In genomic region chr19:8550070-8550469, GRCh38 we compare ENCODE assay signal across 14 cellular contexts. TPM values are rescaled to one million over a fixed set of nuclear protein-coding genes. Genes with fewer than 3 reads are reported as not detected.
A peak's percentile ranks its signal among the peaks of the same experiment; 100 is the strongest.
DNase-seq lines count a peak whose midpoint lies in the region; ATAC-seq lines count a peak whose summit lies in the region.
"Had no signal": no experiment of that assay in that cellular context is flagged by ENCODE, and none has a peak within 500 bp of the region (broad histone marks: within the 10 kb centered on the region; RNA-seq: fewer than 3 reads in every experiment).

No MANE protein-coding gene starts in this region.

- H2AK5ac ChIP-seq in neuronal stem cell (ENCODE audit: low read depth, low read length), result no peak overlapping the region

- H2BK12ac ChIP-seq in neuronal stem cell (ENCODE audit: low read length), result no peak overlapping the region

- no peak overlapping the region for H2BK5ac ChIP-seq in neuronal stem cell (ENCODE audit: low read length)

- H3K4ac ChIP-seq in neuronal stem cell (ENCODE audit: low read length), result no peak overlapping the region

- peak overlapping the region; percentile 18 for H3K27ac Mint-ChIP-seq in activated T-cell treated with anti-CD3 and anti-CD28 coated beads, Interleukin-2, amount 50 U/mL, for 24 hours
- peak overlapping the region; percentile 65 for H3K27ac Mint-ChIP-seq in stimulated activated effector memory CD8-positive, alpha-beta T cell treated with anti-CD3 and anti-CD28 coated beads, Interleukin-12 subunit alpha, Interleukin-12 subunit beta, amount 100 ng/mL, for 72 hours

- no peaks in the 10 kb centered on the region for H3K4me1 ChIP-seq in neuronal stem cell (ENCODE audit: control insufficient read depth in 2 of 2, insufficient read depth in 1 of 2, low read depth in 1 of 2, low read length in 2 of 2)

- H3K79me1 ChIP-seq in neuronal stem cell (ENCODE audit: low read depth, low read length), result peaks cover 2% of the 10 kb centered on the region

- no peak overlapping the region for H3K27ac ChIP-seq in neuronal stem cell (replicated peaks; ENCODE audit: low read length)
- H3K27ac ChIP-seq: GM23248 had no signal

- H3K9me3 Mint-ChIP-seq in activated T-cell treated with anti-CD3 and anti-CD28 coated beads, Interleukin-2, amount 50 U/mL, for 24 hours, result no peaks in the 10 kb centered on the region
- H3K9me3 Mint-ChIP-seq in stimulated activated effector memory CD8-positive, alpha-beta T cell treated with anti-CD3 and anti-CD28 coated beads, Interleukin-12 subunit alpha, Interleukin-12 subunit beta, amount 100 ng/mL, for 72 hours, result no peaks in the 10 kb centered on the region
- H3K9me3 Mint-ChIP-seq: CD4-positive, alpha-beta memory T cell had no signal

- no CpG with 5 or more reads among the region's 15 CpGs for WGBS in neuronal stem cell (ENCODE audit: extremely low coverage in 2 of 2, insufficient read length in 2 of 2, insufficient replicate concordance in 1 of 2), 2 donors

- no peak overlapping the region for H3K9ac ChIP-seq in neuronal stem cell (ENCODE audit: low read depth, low read length, poor library complexity)
- H3K9ac ChIP-seq: GM23248 had no signal

- no peak overlapping the region for H2BK15ac ChIP-seq in neuronal stem cell (ENCODE audit: low read length)

- H4K91ac ChIP-seq in neuronal stem cell (ENCODE audit: low read depth, low read length, poor library complexity), result no peak overlapping the region

- no peak overlapping the region for H4K8ac ChIP-seq in neuronal stem cell (ENCODE audit: low read depth, low read length)

- no peaks in the 10 kb centered on the region for H3K27me3 ChIP-seq in neuronal stem cell (ENCODE audit: control insufficient read depth in 3 of 3, insufficient read depth in 3 of 3, low read depth in 1 of 3, low read length in 3 of 3)

- peaks cover 0 to 2% of the 10 kb centered on the region in 2 donors for H3K36me3 ChIP-seq in neuronal stem cell (replicated peaks in 1 of 2; ENCODE audit: control insufficient read depth in 2 of 2, insufficient read depth in 2 of 2, low read length in 2 of 2)

- H3K14ac ChIP-seq in neuronal stem cell (ENCODE audit: low read length), result no peak overlapping the region

- H3K4me2 ChIP-seq in neuronal stem cell (ENCODE audit: insufficient read depth, low read length, poor library complexity, severe bottlenecking), result no peak overlapping the region

- no peaks in the 10 kb centered on the region for H3K9me3 ChIP-seq in neuronal stem cell (replicated peaks in 1 of 2; ENCODE audit: control insufficient read depth in 2 of 2, insufficient read depth in 1 of 2, low read depth in 1 of 2, low read length in 2 of 2)

- no peaks in the 10 kb centered on the region for H3K27me3 Mint-ChIP-seq in activated T-cell treated with anti-CD3 and anti-CD28 coated beads, Interleukin-2, amount 50 U/mL, for 24 hours
- H3K27me3 Mint-ChIP-seq: CD4-positive, alpha-beta memory T cell had no signal

- no peak for DNase-seq in activated T-cell treated with anti-CD3 and anti-CD28 coated beads, Interleukin-2, amount 50 U/mL, for 24 hours
- no peak for DNase-seq in activated T-cell treated with anti-CD3 and anti-CD28 coated beads, Interleukin-2, amount 50 U/mL, for 48 hours
- DNase-seq in neuronal stem cell (ENCODE audit: low spot score) (no peak), HuH-7 (ENCODE audit: low spot score) (no peak), NOMO-1 treated with dmso at 0.1 percent for 144 hours (lab: John Stamatoyannopoulos, UW; ENCODE audit: unreplicated experiment) (no peak)
- DNase-seq in stimulated activated effector memory CD8-positive, alpha-beta T cell treated with anti-CD3 and anti-CD28 coated beads, Interleukin-12 subunit alpha, Interleukin-12 subunit beta, amount 100 ng/mL, for 72 hours (ENCODE audit: low spot score in 2 of 2), result no peak
- DNase-seq: C1 segment of cervical spinal cord; Calu3; CD4-positive, alpha-beta memory T cell; COR-L47; DMS153; DND-41; GM23248; HCEC 1CT had no signal

- H2BK120ac ChIP-seq in neuronal stem cell (ENCODE audit: low read depth, low read length), result no peak overlapping the region

- H3K4me3 ChIP-seq in neuronal stem cell (ENCODE audit: low read length in 2 of 2), result peak overlapping the region in 1 of 2 donors; percentile 46
- H3K4me3 ChIP-seq: GM23248 had no signal

- H3K4me1 Mint-ChIP-seq in activated T-cell treated with anti-CD3 and anti-CD28 coated beads, Interleukin-2, amount 50 U/mL, for 24 hours (ENCODE audit: low read depth), result peaks cover 5% of the 10 kb centered on the region
- peaks cover 20% of the 10 kb centered on the region for H3K4me1 Mint-ChIP-seq in stimulated activated effector memory CD8-positive, alpha-beta T cell treated with anti-CD3 and anti-CD28 coated beads, Interleukin-12 subunit alpha, Interleukin-12 subunit beta, amount 100 ng/mL, for 72 hours

- no peak overlapping the region for H2AFZ ChIP-seq in neuronal stem cell (ENCODE audit: low read length)
- H2AFZ ChIP-seq: GM23248 had no signal

- peaks cover 24% of the 10 kb centered on the region for H3K36me3 Mint-ChIP-seq in activated T-cell treated with anti-CD3 and anti-CD28 coated beads, Interleukin-2, amount 50 U/mL, for 24 hours (ENCODE audit: low read depth)
- H3K36me3 Mint-ChIP-seq in stimulated activated effector memory CD8-positive, alpha-beta T cell treated with anti-CD3 and anti-CD28 coated beads, Interleukin-12 subunit alpha, Interleukin-12 subunit beta, amount 100 ng/mL, for 72 hours, result peaks cover 96% of the 10 kb centered on the region

- H3K4me3 Mint-ChIP-seq in activated T-cell treated with anti-CD3 and anti-CD28 coated beads, Interleukin-2, amount 50 U/mL, for 24 hours, result no peak overlapping the region
- H3K4me3 Mint-ChIP-seq in stimulated activated effector memory CD8-positive, alpha-beta T cell treated with anti-CD3 and anti-CD28 coated beads, Interleukin-12 subunit alpha, Interleukin-12 subunit beta, amount 100 ng/mL, for 72 hours, result no peak overlapping the region
- H3K4me3 Mint-ChIP-seq: CD4-positive, alpha-beta memory T cell had no signal

- ATAC-seq in stimulated activated effector memory CD8-positive, alpha-beta T cell treated with anti-CD3 and anti-CD28 coated beads, Interleukin-12 subunit alpha, Interleukin-12 subunit beta, amount 100 ng/mL, for 72 hours, result no peak

- H3K23ac ChIP-seq in neuronal stem cell (ENCODE audit: low read depth, low read length, poor library complexity), result peak overlapping the region; percentile 22

- H3K18ac ChIP-seq in neuronal stem cell (ENCODE audit: low read length), result no peak overlapping the region

RNA-seq across cellular contexts. Expression of gene MYO1F, which starts 27.2 kb away (rescaled TPM):
- polyA plus RNA-seq in neuronal stem cell (2013, experiment 1 of 2), result 0.11 TPM
- polyA plus RNA-seq in neuronal stem cell (2013, experiment 2 of 2), result 0.11 TPM

RNA-seq across cellular contexts. Expression of gene ZNF414, which starts 36.1 kb away (rescaled TPM):
- polyA plus RNA-seq in neuronal stem cell (2013, experiment 1 of 2), result 32.3 TPM
- 33.4 TPM for polyA plus RNA-seq in neuronal stem cell (2013, experiment 2 of 2)

RNA-seq across cellular contexts. Expression of gene PRAM1, which starts 47.6 kb away (rescaled TPM):
- polyA plus RNA-seq in neuronal stem cell (2013, experiment 1 of 2), result 1.2 TPM
- 1.2 TPM for polyA plus RNA-seq in neuronal stem cell (2013, experiment 2 of 2)
- polyA plus RNA-seq: CD4-positive, alpha-beta memory T cell; GM23248 had no signal
